In the genomic region with DNA sequence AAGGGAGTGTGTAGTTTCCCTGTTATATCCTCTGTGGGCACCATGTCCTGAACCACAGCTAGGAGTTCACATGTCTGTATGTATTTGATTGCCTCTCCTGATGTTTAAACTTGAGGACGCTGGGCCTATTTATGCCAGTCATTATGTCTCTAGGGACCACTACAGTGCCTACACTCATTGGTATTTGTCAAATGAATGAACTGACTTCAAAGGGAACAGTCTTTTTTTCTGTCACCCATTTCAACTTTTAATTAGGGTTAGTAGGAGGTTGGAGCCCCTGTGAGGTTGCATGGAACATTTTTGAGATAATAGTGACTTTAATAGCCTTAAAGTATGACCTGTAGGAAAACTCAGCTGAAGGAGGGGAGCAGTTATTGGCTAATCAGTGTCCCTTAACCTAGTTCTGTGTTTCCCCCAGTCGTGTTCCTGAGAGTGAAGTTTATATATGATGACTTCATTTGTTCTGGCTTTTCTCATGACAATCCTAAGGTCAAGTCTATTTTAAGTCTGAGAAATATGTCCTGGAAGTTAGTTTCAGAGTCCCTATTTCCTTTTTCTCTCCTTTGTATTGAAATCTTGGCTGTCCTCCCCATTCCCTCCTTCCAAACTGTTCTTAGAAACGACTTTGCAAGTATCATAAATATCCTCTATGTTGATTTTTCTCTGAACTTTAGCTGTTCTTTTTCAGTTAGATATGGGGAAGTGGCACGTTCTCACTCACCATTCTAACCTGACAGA, we compare ENCODE assay signal across 8 cellular contexts. TPM values are rescaled to one million over a fixed set of nuclear protein-coding genes. Genes with fewer than 3 reads are reported as not detected.
DNase-seq lines count a peak whose midpoint lies in the region; ATAC-seq and TF ChIP-seq lines count a peak whose summit lies in the region.

No MANE protein-coding gene starts in this region.

- no peak for TF ChIP-seq POLR2A in stomach (IDR thresholded peaks at IDR 0.05)

- H4K20me1 ChIP-seq in hepatocyte (ENCODE audit: insufficient read depth, poor library complexity, severe bottlenecking): no peaks in the 10 kb centered on the region

- H3K27me3 ChIP-seq in hepatocyte (no peaks in the 10 kb centered on the region), stomach (no peaks in the 10 kb centered on the region)

- H3K4me1 ChIP-seq in hepatocyte (ENCODE audit: insufficient read depth): peaks cover 34% of the 10 kb centered on the region
- peaks cover 37 to 76% (median 61%) of the 10 kb centered on the region in 4 donors for H3K4me1 ChIP-seq in stomach

- H3K9me3 ChIP-seq in hepatocyte (ENCODE audit: low read depth) (no peaks in the 10 kb centered on the region), stomach (no peaks in the 10 kb centered on the region)

- 20% methylated on average over 4 of the region's 4 CpGs for WGBS in hepatocyte (ENCODE audit: low lambda C conversion rate, missing lambda C conversion rate)
- 3 to 21% (median 13%) methylated on average over 4 of the region's 4 CpGs for WGBS in stomach, 5 donors

- peaks cover 75% of the 10 kb centered on the region for H3K79me2 ChIP-seq in hepatocyte

- no peak overlapping the region for H2AFZ ChIP-seq in hepatocyte

- no peaks in the 10 kb centered on the region for H3K9me2 ChIP-seq in hepatocyte (replicated peaks; ENCODE audit: insufficient read depth)

- peak; percentile 38 for TF ChIP-seq CTCF in hepatocyte (IDR thresholded peaks at IDR 0.05; ENCODE audit: poor library complexity)
- peak in 2 of 7 experiments; percentile 38 to 55 for TF ChIP-seq CTCF in stomach (IDR thresholded peaks at IDR 0.05)

- H3K36me3 ChIP-seq in hepatocyte (replicated peaks; ENCODE audit: insufficient read depth, low read depth) (no peaks in the 10 kb centered on the region), stomach (no peaks in the 10 kb centered on the region)

- H3K27ac ChIP-seq in hepatocyte: peak overlapping the region; percentile 86
- H3K27ac ChIP-seq in stomach: peak overlapping the region in 4 of 5 donors; percentile 31 to 80 (median 70)

- no peak for TF ChIP-seq EP300 in stomach (IDR thresholded peaks at IDR 0.05)

- H3K4me2 ChIP-seq in hepatocyte: peak overlapping the region; percentile 58

- intact Hi-C loops in stomach (cut with DNase I; ENCODE audit: low total_unique reads): no loop called here

- H3K4me3 ChIP-seq in hepatocyte (no peak overlapping the region), stomach (no peak overlapping the region)

- peak; percentile 46 for ATAC-seq in GM21529 (IDR thresholded peaks at IDR 0.05; ENCODE audit: unreplicated experiment)
- no peak for ATAC-seq in HG02623 (IDR thresholded peaks at IDR 0.05; ENCODE audit: unreplicated experiment)

- DNase-seq in SKM-1 treated with dmso at 0.1 percent for 144 hours (lab: John Stamatoyannopoulos, UW; ENCODE audit: unreplicated experiment) (peak; percentile 31), hepatocyte (ENCODE audit: low spot score) (peak; percentile 61), stomach (no peak), D341Med (ENCODE audit: low spot score) (no peak), NCI-H2227 treated with DMSO at 0.1 percent for 48 hours (lab: John Stamatoyannopoulos, UW) (no peak)
- no peak for DNase-seq in stimulated activated CD4-positive, alpha-beta T cell treated with anti-CD3 and anti-CD28 coated beads, Interleukin-4, amount 100 ng/mL, for 1 hour

RNA-seq across cellular contexts. Expression of a gene that starts 29.0 kb away (rescaled TPM):
- total RNA-seq in hepatocyte (25.6 and 26.0 TPM in 2 replicates), stomach (10 to 100 TPM; 22.2 to 85.9 (median 58.8) TPM)
- polyA plus RNA-seq in hepatocyte (15.3 and 24.0 TPM in 2 replicates), stomach (10 to 100 TPM; 15.6 to 19.2 (median 16.7) TPM)

Comparison
In these comparisons a context has a peak if more than half of its experiments do, and no peak if none do; other contexts are left out.
1. DNase-seq: peak in SKM-1 treated with dmso at 0.1 percent for 144 hours (single experiment) and hepatocyte (single experiment); none in stomach (single experiment), D341Med (single experiment), stimulated activated CD4-positive, alpha-beta T cell treated with anti-CD3 and anti-CD28 coated beads, Interleukin-4, amount 100 ng/mL, for 1 hour (single experiment) and NCI-H2227 treated with DMSO at 0.1 percent for 48 hours (single experiment).